ENCODE assay signal across 8 cellular contexts in the genomic region with DNA sequence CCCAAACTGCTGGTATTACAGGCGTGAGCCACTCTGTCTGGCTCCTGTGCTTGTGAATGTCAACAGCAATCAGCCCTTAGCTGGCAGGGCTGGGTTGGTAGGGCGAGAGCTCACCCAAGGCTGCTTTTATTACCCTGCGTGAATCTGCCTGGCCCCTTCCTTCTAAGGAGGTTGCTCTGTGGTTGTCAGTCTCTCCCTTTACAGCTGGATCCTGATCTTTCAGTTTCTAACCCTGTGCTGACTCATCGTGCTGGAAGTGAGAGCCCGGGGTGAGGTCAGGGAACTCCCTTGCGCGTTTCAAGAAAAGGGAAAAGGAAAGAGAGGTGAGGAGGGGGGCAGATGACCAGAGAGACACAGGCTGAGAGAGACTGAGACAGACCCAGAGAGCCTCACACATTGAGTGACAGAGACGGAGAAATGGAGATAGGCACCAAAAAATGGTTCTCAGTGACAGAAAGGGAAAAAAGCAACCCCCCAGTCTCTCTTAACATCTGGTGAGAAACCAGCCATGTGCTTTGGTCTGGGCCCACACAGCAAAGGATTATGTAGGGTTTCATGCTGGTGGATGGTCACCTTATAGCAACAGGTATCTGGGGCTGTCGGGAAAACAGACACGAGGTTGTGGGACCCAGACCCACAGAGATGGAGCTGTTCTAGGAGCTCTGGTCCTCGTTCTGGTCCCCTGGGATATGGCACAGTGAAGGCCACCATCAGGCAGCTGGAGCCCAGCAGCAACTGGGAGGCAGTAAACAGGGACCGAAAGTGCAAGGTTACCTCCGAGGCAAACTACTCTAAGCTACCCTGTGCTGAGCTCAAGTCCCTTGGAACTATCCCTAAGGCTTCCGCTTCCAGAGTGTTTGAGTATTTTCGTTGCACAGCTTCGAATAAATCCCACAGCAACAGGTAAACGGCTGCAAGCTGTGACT. TPM values are rescaled to one million over a fixed set of nuclear protein-coding genes. Genes with fewer than 3 reads are reported as not detected.
DNase-seq lines count a peak whose midpoint lies in the region; ATAC-seq and TF ChIP-seq lines count a peak whose summit lies in the region.

No MANE protein-coding gene starts in this region.

- intact Hi-C loops in Right ventricle myocardium inferior (cut with DNase I) = no loop called here
- intact Hi-C loops in sciatic nerve (cut with DNase I) = no loop called here
- intact Hi-C loops in CD8-positive, alpha-beta T cell (cut with DNase I, micrococcal nuclease) = loop anchor here in 1 of 2 experiments (10.0 kb wide), 1 partner anchor 505 kb away; no protein-coding TSS in a partner anchor

- peaks cover 10% of the 10 kb centered on the region for H3K4me1 ChIP-seq in CD8-positive, alpha-beta T cell (ENCODE audit: insufficient read depth, low read length)

- in situ Hi-C loops in GM13976 (cut with MboI; ENCODE audit: low sequenced_read_pairs, unreplicated experiment) = no loop called here

- no peaks in the 10 kb centered on the region for H3K36me3 ChIP-seq in CD8-positive, alpha-beta T cell (ENCODE audit: insufficient read depth, low read length)

- no peak for TF ChIP-seq CTCF in GM13976 (IDR thresholded peaks at IDR 0.05; ENCODE audit: borderline replicate concordance, control extremely low read depth, extremely low read depth, insufficient read depth, missing control alignments)
- no peak for TF ChIP-seq CTCF in WTC11 (IDR thresholded peaks at IDR 0.05)
- TF ChIP-seq CTCF in CD8-positive, alpha-beta T cell (IDR thresholded peaks at IDR 0.05) = no peak

- no peaks in the 10 kb centered on the region for H3K27me3 ChIP-seq in CD8-positive, alpha-beta T cell (ENCODE audit: insufficient read depth, low read length)

- no peak overlapping the region for H3K4me3 ChIP-seq in CD8-positive, alpha-beta T cell (ENCODE audit: low read depth, low read length)

- H3K36me3 Mint-ChIP-seq in WTC11 = peaks cover 31% of the 10 kb centered on the region
- no peaks in the 10 kb centered on the region for H3K36me3 Mint-ChIP-seq in CD8-positive, alpha-beta T cell

- POLR2A ChIA-PET in WTC11 (lab: Charles Lee) = no interaction called here
- POLR2A ChIA-PET in CD8-positive, alpha-beta T cell (lab: Charles Lee) = no interaction called here

- no peaks in the 10 kb centered on the region for H3K9me3 ChIP-seq in CD8-positive, alpha-beta T cell (ENCODE audit: low read length)

- H3K4me1 Mint-ChIP-seq in WTC11 = peaks cover 40% of the 10 kb centered on the region
- H3K4me1 Mint-ChIP-seq in CD8-positive, alpha-beta T cell (ENCODE audit: low read depth) = peaks cover 18% of the 10 kb centered on the region

- DNase-seq in GM13976 (ENCODE audit: low spot score) = peak; percentile 66
- DNase-seq in HPDE6-E6E7 (ENCODE audit: extremely low spot score) = peak; percentile 98
- DNase-seq in WTC11 (ENCODE audit: low spot score) = no peak
- DNase-seq in Right ventricle myocardium inferior (ENCODE audit: missing footprints) = no peak
- DNase-seq in sciatic nerve (ENCODE audit: low spot score) = peak; percentile 72
- no peak for DNase-seq in CD8-positive, alpha-beta T cell
- no peak for DNase-seq in NCI-H1436 (lab: John Stamatoyannopoulos, UW)

- H3K27ac ChIP-seq in CD8-positive, alpha-beta T cell (ENCODE audit: low read depth, low read length) = no peak overlapping the region

- H3K9me3 Mint-ChIP-seq in WTC11 = no peaks in the 10 kb centered on the region
- no peaks in the 10 kb centered on the region for H3K9me3 Mint-ChIP-seq in CD8-positive, alpha-beta T cell

- peak overlapping the region; percentile 81; the same call in 1 of the 2 replicates for H3K4me3 Mint-ChIP-seq in WTC11
- no peak overlapping the region for H3K4me3 Mint-ChIP-seq in CD8-positive, alpha-beta T cell

- H3K27ac Mint-ChIP-seq in WTC11 = peak overlapping the region; percentile 52; the same call in 1 of the 2 replicates
- H3K27ac Mint-ChIP-seq in CD8-positive, alpha-beta T cell = no peak overlapping the region

- H3K27me3 Mint-ChIP-seq in WTC11 (ENCODE audit: low read depth) = no peaks in the 10 kb centered on the region
- H3K27me3 Mint-ChIP-seq in CD8-positive, alpha-beta T cell (ENCODE audit: low read depth) = peaks cover 2% of the 10 kb centered on the region

- CTCF ChIA-PET in WTC11 (lab: Charles Lee) = interaction anchor here (0.8 to 2.3 kb wide), 4 partner anchors 25 to 145 kb away, joined by 3 to 6 read pairs (median 4); no protein-coding TSS in a partner anchor
- CTCF ChIA-PET in CD8-positive, alpha-beta T cell (lab: Charles Lee) = interaction anchor here (2.6 kb wide), 1 partner anchor 25 kb away, joined by 12 read pairs; no protein-coding TSS in a partner anchor

- ATAC-seq in WTC11 (no peak), Right ventricle myocardium inferior (peak; percentile 47), sciatic nerve (peak; percentile 68), GM21367 (IDR thresholded peaks at IDR 0.05; ENCODE audit: unreplicated experiment) (no peak)
- no peak for ATAC-seq in CD8-positive, alpha-beta T cell

TF ChIP-seq in WTC11, 78 proteins besides CTCF, POLR2A, EP300 and RAD21 (continues in another document):
- TF ChIP-seq FOXJ3 (CRISPR knock-in tag; IDR thresholded peaks at IDR 0.05; ENCODE audit: borderline replicate concordance) = no peak
- no peak for TF ChIP-seq NFATC4 (CRISPR knock-in tag; IDR thresholded peaks at IDR 0.05)
- no peak for TF ChIP-seq JUN (CRISPR knock-in tag; IDR thresholded peaks at IDR 0.05)
- TF ChIP-seq, protein P1, sequence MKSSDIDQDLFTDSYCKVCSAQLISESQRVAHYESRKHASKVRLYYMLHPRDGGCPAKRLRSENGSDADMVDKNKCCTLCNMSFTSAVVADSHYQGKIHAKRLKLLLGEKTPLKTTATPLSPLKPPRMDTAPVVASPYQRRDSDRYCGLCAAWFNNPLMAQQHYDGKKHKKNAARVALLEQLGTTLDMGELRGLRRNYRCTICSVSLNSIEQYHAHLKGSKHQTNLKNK (CRISPR knock-in tag; IDR thresholded peaks at IDR 0.05) = no peak
- TF ChIP-seq ELF4 (CRISPR knock-in tag; IDR thresholded peaks at IDR 0.05; ENCODE audit: low read depth) = no peak
- TF ChIP-seq, protein P2, sequence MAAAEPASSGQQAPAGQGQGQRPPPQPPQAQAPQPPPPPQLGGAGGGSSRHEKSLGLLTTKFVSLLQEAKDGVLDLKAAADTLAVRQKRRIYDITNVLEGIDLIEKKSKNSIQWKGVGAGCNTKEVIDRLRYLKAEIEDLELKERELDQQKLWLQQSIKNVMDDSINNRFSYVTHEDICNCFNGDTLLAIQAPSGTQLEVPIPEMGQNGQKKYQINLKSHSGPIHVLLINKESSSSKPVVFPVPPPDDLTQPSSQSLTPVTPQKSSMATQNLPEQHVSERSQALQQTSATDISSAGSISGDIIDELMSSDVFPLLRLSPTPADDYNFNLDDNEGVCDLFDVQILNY (CRISPR knock-in tag; IDR thresholded peaks at IDR 0.05) = no peak
- no peak for TF ChIP-seq SP1 (CRISPR knock-in tag; conservative IDR thresholded peaks at IDR 0.05)
- TF ChIP-seq, protein P3, sequence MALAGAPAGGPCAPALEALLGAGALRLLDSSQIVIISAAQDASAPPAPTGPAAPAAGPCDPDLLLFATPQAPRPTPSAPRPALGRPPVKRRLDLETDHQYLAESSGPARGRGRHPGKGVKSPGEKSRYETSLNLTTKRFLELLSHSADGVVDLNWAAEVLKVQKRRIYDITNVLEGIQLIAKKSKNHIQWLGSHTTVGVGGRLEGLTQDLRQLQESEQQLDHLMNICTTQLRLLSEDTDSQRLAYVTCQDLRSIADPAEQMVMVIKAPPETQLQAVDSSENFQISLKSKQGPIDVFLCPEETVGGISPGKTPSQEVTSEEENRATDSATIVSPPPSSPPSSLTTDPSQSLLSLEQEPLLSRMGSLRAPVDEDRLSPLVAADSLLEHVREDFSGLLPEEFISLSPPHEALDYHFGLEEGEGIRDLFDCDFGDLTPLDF (CRISPR knock-in tag; IDR thresholded peaks at IDR 0.05) = no peak
- TF ChIP-seq ZNF219 (CRISPR knock-in tag; IDR thresholded peaks at IDR 0.05; ENCODE audit: borderline replicate concordance) = no peak
- TF ChIP-seq, protein P4, sequence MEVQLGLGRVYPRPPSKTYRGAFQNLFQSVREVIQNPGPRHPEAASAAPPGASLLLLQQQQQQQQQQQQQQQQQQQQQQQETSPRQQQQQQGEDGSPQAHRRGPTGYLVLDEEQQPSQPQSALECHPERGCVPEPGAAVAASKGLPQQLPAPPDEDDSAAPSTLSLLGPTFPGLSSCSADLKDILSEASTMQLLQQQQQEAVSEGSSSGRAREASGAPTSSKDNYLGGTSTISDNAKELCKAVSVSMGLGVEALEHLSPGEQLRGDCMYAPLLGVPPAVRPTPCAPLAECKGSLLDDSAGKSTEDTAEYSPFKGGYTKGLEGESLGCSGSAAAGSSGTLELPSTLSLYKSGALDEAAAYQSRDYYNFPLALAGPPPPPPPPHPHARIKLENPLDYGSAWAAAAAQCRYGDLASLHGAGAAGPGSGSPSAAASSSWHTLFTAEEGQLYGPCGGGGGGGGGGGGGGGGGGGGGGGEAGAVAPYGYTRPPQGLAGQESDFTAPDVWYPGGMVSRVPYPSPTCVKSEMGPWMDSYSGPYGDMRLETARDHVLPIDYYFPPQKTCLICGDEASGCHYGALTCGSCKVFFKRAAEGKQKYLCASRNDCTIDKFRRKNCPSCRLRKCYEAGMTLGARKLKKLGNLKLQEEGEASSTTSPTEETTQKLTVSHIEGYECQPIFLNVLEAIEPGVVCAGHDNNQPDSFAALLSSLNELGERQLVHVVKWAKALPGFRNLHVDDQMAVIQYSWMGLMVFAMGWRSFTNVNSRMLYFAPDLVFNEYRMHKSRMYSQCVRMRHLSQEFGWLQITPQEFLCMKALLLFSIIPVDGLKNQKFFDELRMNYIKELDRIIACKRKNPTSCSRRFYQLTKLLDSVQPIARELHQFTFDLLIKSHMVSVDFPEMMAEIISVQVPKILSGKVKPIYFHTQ (CRISPR knock-in tag; IDR thresholded peaks at IDR 0.05) = no peak
- TF ChIP-seq ZNF317 (CRISPR knock-in tag; IDR thresholded peaks at IDR 0.05; ENCODE audit: borderline replicate concordance, low read depth) = no peak

RNA-seq across cellular contexts. Expression of a gene that starts 2.5 kb away (rescaled TPM):
- total RNA-seq in WTC11 (2021) (34.7 to 39.0 TPM (median 36.7 TPM) in 3 replicates), Right ventricle myocardium inferior (16.7 TPM), sciatic nerve (21.6 TPM)
- total RNA-seq in CD8-positive, alpha-beta T cell = under 1 TPM in 1 of 2 experiments, not detected in 1; 0.17 TPM

RNA-seq across cellular contexts. Expression of a gene that starts 17.8 kb away (rescaled TPM):
- 108 to 128 TPM (median 109 TPM) in 3 replicates for total RNA-seq in WTC11 (2021)
- total RNA-seq in Right ventricle myocardium inferior = 22.4 TPM
- total RNA-seq in sciatic nerve = 46.6 TPM
- 10 to 100 TPM; 39.7 to 47.0 TPM for total RNA-seq in CD8-positive, alpha-beta T cell

RNA-seq across cellular contexts. Expression of a gene that starts 26.1 kb away (rescaled TPM):
- 5.2 to 5.5 TPM (median 5.3 TPM) in 3 replicates for total RNA-seq in WTC11 (2021)
- total RNA-seq in Right ventricle myocardium inferior = 5.0 TPM
- 3.4 TPM for total RNA-seq in sciatic nerve
- 1 to 10 TPM; 3.7 to 4.2 TPM for total RNA-seq in CD8-positive, alpha-beta T cell

RNA-seq across cellular contexts. Expression of a gene that starts 35.1 kb away (rescaled TPM):
- 11.0 to 11.6 TPM (median 11.2 TPM) in 3 replicates for total RNA-seq in WTC11 (2021)
- total RNA-seq in Right ventricle myocardium inferior = 0.19 TPM
- total RNA-seq in sciatic nerve = 26.3 TPM
- total RNA-seq in CD8-positive, alpha-beta T cell = not detected

RNA-seq across cellular contexts. Expression of a gene that starts 58.2 kb away (rescaled TPM):
- total RNA-seq in WTC11 (2021) (4.2 to 4.4 TPM (median 4.3 TPM) in 3 replicates), Right ventricle myocardium inferior (2.8 TPM), sciatic nerve (12.3 TPM)
- 1 to 10 TPM; 3.4 to 4.5 TPM for total RNA-seq in CD8-positive, alpha-beta T cell

Comparison
In these comparisons a context has a peak if more than half of its experiments do, and no peak if none do; other contexts are left out.
1. DNase-seq: peak in GM13976 (single experiment), HPDE6-E6E7 (single experiment) and sciatic nerve (single experiment); none in WTC11 (single experiment), Right ventricle myocardium inferior (single experiment), CD8-positive, alpha-beta T cell (0 of 7) and NCI-H1436 (single experiment).
2. ATAC-seq: peak in Right ventricle myocardium inferior (single experiment) and sciatic nerve (single experiment); none in WTC11 (single experiment), CD8-positive, alpha-beta T cell (single experiment) and GM21367 (single experiment).
3. RNA of a gene that starts 2.5 kb away (total RNA-seq): 34.7 to 39.0 TPM in WTC11, 21.6 TPM in sciatic nerve (single experiment) and 16.7 TPM in Right ventricle myocardium inferior (single experiment); 0.17 TPM in CD8-positive, alpha-beta T cell; every median in the first group is over 10 times any median in the second.